ENCODE assay signal across 1 cellular context in genomic region chr9:19408693-19409405, GRCh38.
TF ChIP-seq lines count a peak whose summit lies in the region.

Gene ACER2, plus strand, starts transcription at chr9:19409009. Its CDS starts 76 bp downstream, at chr9:19409085.

TF ChIP-seq in H1, 55 proteins besides CTCF, POLR2A, EP300 and RAD21 (continued from another document):
- peak; percentile 51; the same call in 1 of the 2 replicates for TF ChIP-seq RBBP5 (IDR thresholded peaks at IDR 0.05; ENCODE audit: borderline replicate concordance, low read depth, low read length)
- peak; percentile 71 for TF ChIP-seq BACH1 (IDR thresholded peaks at IDR 0.05; ENCODE audit: low read length)
- peak; percentile 14; the same call in 1 of the 2 replicates for TF ChIP-seq E2F6 (IDR thresholded peaks at IDR 0.05)
- no peak for TF ChIP-seq SIRT6 (IDR thresholded peaks at IDR 0.05; ENCODE audit: low read length)
- peak; percentile 54; the same call in 1 of the 2 replicates for TF ChIP-seq SP1 (IDR thresholded peaks at IDR 0.05; ENCODE audit: low read depth, low read length)
- no peak for TF ChIP-seq SAP30 (IDR thresholded peaks at IDR 0.05; ENCODE audit: insufficient read depth, insufficient replicate concordance, low read length)
- no peak for TF ChIP-seq SIX5 (IDR thresholded peaks at IDR 0.05; ENCODE audit: low read depth, low read length)
- no peak for TF ChIP-seq TCF12 (IDR thresholded peaks at IDR 0.05; ENCODE audit: low read depth, low read length)
- TF ChIP-seq RNF2 (IDR thresholded peaks at IDR 0.05; ENCODE audit: borderline replicate concordance, low read depth, low read length, missing control alignments, poor library complexity, severe bottlenecking) = no peak
- peak; percentile 82; the same call in 1 of the 2 replicates for TF ChIP-seq SP4 (IDR thresholded peaks at IDR 0.05; ENCODE audit: low read length)
- peak; percentile 49 for TF ChIP-seq MAX (IDR thresholded peaks at IDR 0.05)
- peak; percentile 85 for TF ChIP-seq TAF1 (IDR thresholded peaks at IDR 0.05; ENCODE audit: low read depth, low read length)
- TF ChIP-seq TBP (IDR thresholded peaks at IDR 0.05; ENCODE audit: low read depth, low read length) = peak; percentile 81
- TF ChIP-seq YY1 (IDR thresholded peaks at IDR 0.05; ENCODE audit: low read depth, low read length) = 0 out of 2 replicates have a peak, but pooled peaks have one; percentile 4
- TF ChIP-seq GTF2F1 (IDR thresholded peaks at IDR 0.05; ENCODE audit: borderline replicate concordance, low read depth, low read length) = peak; percentile 32; the same call in 1 of the 2 replicates
- peak; percentile 63 for TF ChIP-seq KDM4A (IDR thresholded peaks at IDR 0.05; ENCODE audit: low read depth, low read length, severe bottlenecking)
- peak; percentile 70 for TF ChIP-seq PHF8 (conservative IDR thresholded peaks at IDR 0.05; ENCODE audit: low read depth, low read length)
- peak in 1 of 2 experiments; percentile 63; a peak in 2 of 4 replicates for TF ChIP-seq HDAC2 (IDR thresholded peaks at IDR 0.05; ENCODE audit: borderline replicate concordance in 1 of 2, low read depth in 2 of 2, low read length in 2 of 2)
- peak; percentile 73 for TF ChIP-seq TAF7 (optimal IDR thresholded peaks at IDR 0.05; ENCODE audit: borderline replicate concordance, low read depth, low read length)
- TF ChIP-seq POLR2AphosphoS5 (IDR thresholded peaks at IDR 0.05; ENCODE audit: low read depth, low read length) = peak; percentile 87
- peak; percentile 57 to 78; a peak in 3 of 4 replicates for TF ChIP-seq SIN3A (conservative IDR thresholded peaks at IDR 0.05 in 1 of 2, IDR thresholded peaks at IDR 0.05 in 1 of 2; ENCODE audit: low read depth in 1 of 2, low read length in 2 of 2)
- TF ChIP-seq GABPA (IDR thresholded peaks at IDR 0.05; ENCODE audit: borderline replicate concordance, insufficient read depth, low read length) = peak; percentile 73
